Comparison of ENCODE assay signal across 23 cellular contexts in the genomic region with DNA sequence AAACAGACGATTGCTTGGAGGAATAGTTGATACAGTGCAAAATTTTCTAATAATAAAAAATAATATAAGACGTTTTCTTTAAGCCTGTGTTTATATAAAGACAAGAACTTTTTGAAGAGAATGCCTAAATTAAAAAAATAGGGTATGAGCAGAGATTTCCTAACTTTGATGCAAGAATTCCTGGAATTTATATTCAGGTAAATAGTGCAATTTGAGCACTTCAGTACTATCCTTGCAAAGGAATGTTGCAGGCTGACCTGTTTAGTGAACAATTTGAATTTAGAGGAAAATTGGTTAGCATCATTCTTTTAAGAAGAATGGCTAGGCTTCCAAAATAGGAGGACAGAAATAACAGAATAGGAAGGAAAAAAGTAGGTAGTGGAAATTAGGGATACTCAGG.
A peak's percentile ranks its signal among the peaks of the same experiment; 100 is the strongest.
DNase-seq lines count a peak whose midpoint lies in the region; FAIRE-seq and TF ChIP-seq lines count a peak whose summit lies in the region.
"Had no signal": no experiment of that assay in that cellular context is flagged by ENCODE, and none has a peak within 500 bp of the region (broad histone marks: within the 10 kb centered on the region; RNA-seq: fewer than 3 reads in every experiment).

No MANE protein-coding gene starts in this region.

- no peak for TF ChIP-seq CTCF in H1 (IDR thresholded peaks at IDR 0.05; ENCODE audit: control extremely low read depth in 1 of 3, insufficient read depth in 1 of 3, low read depth in 1 of 3, low read length in 3 of 3)

- CTCF ChIA-PET in H1 (lab: Charles Lee; ENCODE audit: partially characterized antibody) = no interaction called here

- H3K79me2 ChIP-seq in H1 (ENCODE audit: control insufficient read depth in 1 of 2, insufficient read depth in 2 of 2, low read length in 2 of 2) = no peaks in the 10 kb centered on the region

- no peak overlapping the region for H3K23ac ChIP-seq in H1 (ENCODE audit: insufficient read length)

- no peak overlapping the region for H3K4me2 ChIP-seq in H1 (ENCODE audit: insufficient read depth in 1 of 2, low read depth in 2 of 2, low read length in 2 of 2)
- H3K4me2 ChIP-seq: BLaER1 had no signal

- H3K27ac ChIP-seq in H1 (ENCODE audit: low read depth, low read length) = no peak overlapping the region
- H3K27ac ChIP-seq: BLaER1 had no signal

- H2AK5ac ChIP-seq in H1 (ENCODE audit: low read depth, low read length) = no peak overlapping the region

- no peaks in the 10 kb centered on the region for H3K79me1 ChIP-seq in H1 (ENCODE audit: low read depth, low read length)

- H3K14ac ChIP-seq in H1 (ENCODE audit: insufficient read length) = no peak overlapping the region

- TF ChIP-seq POLR2A in H1 (IDR thresholded peaks at IDR 0.05; ENCODE audit: control extremely low read depth in 1 of 2, low read depth in 2 of 2, low read length in 2 of 2) = no peak
- no peak for TF ChIP-seq POLR2A in GM12892 (IDR thresholded peaks at IDR 0.05; ENCODE audit: low read depth, low read length)

- H2BK5ac ChIP-seq in H1 (ENCODE audit: low read depth, low read length) = no peak overlapping the region

- no peak overlapping the region for H4K91ac ChIP-seq in H1 (replicated peaks; ENCODE audit: insufficient read length, low read length)

- no peak overlapping the region for H2AFZ ChIP-seq in H1 (ENCODE audit: low read length)

- no peak overlapping the region for H2BK120ac ChIP-seq in H1 (replicated peaks; ENCODE audit: low read depth, low read length)

- POLR2A ChIA-PET in H1 (lab: Charles Lee; ENCODE audit: partially characterized antibody) = no interaction called here

- no peak for TF ChIP-seq RAD21 in Ishikawa (IDR thresholded peaks at IDR 0.05; ENCODE audit: low read depth)
- TF ChIP-seq RAD21 in H1 (IDR thresholded peaks at IDR 0.05 in 1 of 2, conservative IDR thresholded peaks at IDR 0.05 in 1 of 2; ENCODE audit: low read depth in 2 of 2, low read length in 2 of 2) = no peak

- no peaks in the 10 kb centered on the region for H3K27me3 ChIP-seq in H1 (replicated peaks in 1 of 4; ENCODE audit: control insufficient read depth in 3 of 4, extremely low read depth in 1 of 4, insufficient read depth in 3 of 4, low read length in 3 of 4)
- H3K27me3 ChIP-seq: BE2C, BLaER1 had no signal

- no peak overlapping the region for H2BK12ac ChIP-seq in H1 (ENCODE audit: low read depth, low read length)

- no peaks in the 10 kb centered on the region for H4K20me1 ChIP-seq in H1 (replicated peaks in 1 of 2; ENCODE audit: control insufficient read depth in 1 of 2, insufficient read depth in 2 of 2, low read length in 2 of 2)
- H4K20me1 ChIP-seq: BLaER1 had no signal

- no peak overlapping the region for H4K8ac ChIP-seq in H1 (ENCODE audit: extremely low read depth, insufficient read depth, low read length)

- WGBS in H1 (ENCODE audit: extremely low coverage in 1 of 2, insufficient coverage in 1 of 2, insufficient read length in 1 of 2, insufficient replicate concordance in 2 of 2, low coverage in 1 of 2, low lambda C conversion rate in 2 of 2, missing lambda C conversion rate in 1 of 2), 2 experiments = 81% methylated on average over 2 of the region's 2 CpGs; no CpG with 5 or more reads in 1 of the 2 experiments

- H3K4me1 ChIP-seq in H1 (replicated peaks in 1 of 4; ENCODE audit: control insufficient read depth in 3 of 4, insufficient read depth in 4 of 4, low read length in 3 of 4) = no peaks in the 10 kb centered on the region
- H3K4me1 ChIP-seq: BE2C, BLaER1 had no signal

- H3K56ac ChIP-seq in H1 (replicated peaks; ENCODE audit: insufficient read length, low read depth, low read length) = no peak overlapping the region

- H4K5ac ChIP-seq in H1 (ENCODE audit: insufficient read length, low read depth, low read length) = no peak overlapping the region

- H3K18ac ChIP-seq in H1 (ENCODE audit: extremely low read depth, low read length) = no peak overlapping the region

- no peaks in the 10 kb centered on the region for H3K9me3 ChIP-seq in H1 (ENCODE audit: insufficient read depth in 2 of 2, low read depth in 1 of 2, low read length in 1 of 2)
- H3K9me3 ChIP-seq: BE2C, BLaER1 had no signal

- no peaks in the 10 kb centered on the region for H3K36me3 ChIP-seq in H1 (ENCODE audit: control insufficient read depth in 2 of 4, insufficient read depth in 4 of 4, low read length in 3 of 4)
- H3K36me3 ChIP-seq: BE2C, BLaER1 had no signal

- no peak overlapping the region for H2BK20ac ChIP-seq in H1 (ENCODE audit: low read length)

- in situ Hi-C loops in G401 (cut with HindIII; ENCODE audit: low sequenced_read_pairs) = no loop called here

- DNase-seq in H1 (ENCODE audit: low read depth in 1 of 2, low spot score in 2 of 2) (no peak), GM12892 (ENCODE audit: insufficient read length) (no peak), G401 (ENCODE audit: low spot score) (no peak), NCI-H1105 treated with DMSO at 0.1 percent for 48 hours (lab: John Stamatoyannopoulos, UW) (no peak)
- DNase-seq: 8988T; ACHN; BE2C; C1 segment of cervical spinal cord; CD4-positive, alpha-beta memory T cell; CD4-positive, CD25-positive, alpha-beta regulatory T cell; CD8-positive, alpha-beta memory T cell; COR-L47; DMS 273 treated with DMSO at 0.1 percent for 48 hours; DMS79; DND-41; EL; GF-D8 had no signal

- no peak overlapping the region for H2BK15ac ChIP-seq in H1 (ENCODE audit: low read length)

- H3K23me2 ChIP-seq in H1 (ENCODE audit: low read depth, low read length) = no peaks in the 10 kb centered on the region

- H3K4me3 ChIP-seq in H1 (ENCODE audit: extremely low read depth in 1 of 4, insufficient read depth in 2 of 4, low read depth in 3 of 4, low read length in 4 of 4) = no peak overlapping the region
- H3K4me3 ChIP-seq: BLaER1 had no signal

- FAIRE-seq in H1 (lab: Jason Lieb, UNC) (no peak), GM12892 (lab: Jason Lieb, UNC) (no peak)
- FAIRE-seq: A204.1, G401.6, GM12891, GM18507 had no signal

- H3K9ac ChIP-seq in H1 (replicated peaks in 1 of 4; ENCODE audit: extremely low read depth in 1 of 4, low read depth in 3 of 4, low read length in 3 of 4) = no peak overlapping the region
- H3K9ac ChIP-seq: BLaER1 had no signal

- H3K4ac ChIP-seq in H1 (replicated peaks; ENCODE audit: insufficient read length, low read depth, low read length) = no peak overlapping the region

- no peak for TF ChIP-seq EP300 in Ishikawa (IDR thresholded peaks at IDR 0.05; ENCODE audit: borderline replicate concordance)
- TF ChIP-seq EP300 in H1 (IDR thresholded peaks at IDR 0.05; ENCODE audit: borderline replicate concordance in 1 of 2, low read depth in 2 of 2, low read length in 2 of 2) = no peak

TF ChIP-seq in Ishikawa, 13 proteins besides CTCF, POLR2A, EP300 and RAD21:
- TF ChIP-seq CREB1 (IDR thresholded peaks at IDR 0.05; ENCODE audit: low read depth) = no peak
- TF ChIP-seq FOXM1 (IDR thresholded peaks at IDR 0.05; ENCODE audit: borderline replicate concordance, low read depth) = no peak
- peak; percentile 59; the same call in 1 of the 2 replicates for TF ChIP-seq TEAD4 (IDR thresholded peaks at IDR 0.05)
TF ChIP-seq in Ishikawa: peak in this region for 1.

TF ChIP-seq in H1, 55 proteins besides CTCF, POLR2A, EP300 and RAD21:
- TF ChIP-seq SP2 (IDR thresholded peaks at IDR 0.05; ENCODE audit: low read length) = no peak
- 0 out of 2 replicates have a peak, but pooled peaks have one; percentile 55 for TF ChIP-seq TEAD4 (IDR thresholded peaks at IDR 0.05; ENCODE audit: low read depth, low read length)
